Comparison of ENCODE assay signal across 1 cellular context in the genomic region with DNA sequence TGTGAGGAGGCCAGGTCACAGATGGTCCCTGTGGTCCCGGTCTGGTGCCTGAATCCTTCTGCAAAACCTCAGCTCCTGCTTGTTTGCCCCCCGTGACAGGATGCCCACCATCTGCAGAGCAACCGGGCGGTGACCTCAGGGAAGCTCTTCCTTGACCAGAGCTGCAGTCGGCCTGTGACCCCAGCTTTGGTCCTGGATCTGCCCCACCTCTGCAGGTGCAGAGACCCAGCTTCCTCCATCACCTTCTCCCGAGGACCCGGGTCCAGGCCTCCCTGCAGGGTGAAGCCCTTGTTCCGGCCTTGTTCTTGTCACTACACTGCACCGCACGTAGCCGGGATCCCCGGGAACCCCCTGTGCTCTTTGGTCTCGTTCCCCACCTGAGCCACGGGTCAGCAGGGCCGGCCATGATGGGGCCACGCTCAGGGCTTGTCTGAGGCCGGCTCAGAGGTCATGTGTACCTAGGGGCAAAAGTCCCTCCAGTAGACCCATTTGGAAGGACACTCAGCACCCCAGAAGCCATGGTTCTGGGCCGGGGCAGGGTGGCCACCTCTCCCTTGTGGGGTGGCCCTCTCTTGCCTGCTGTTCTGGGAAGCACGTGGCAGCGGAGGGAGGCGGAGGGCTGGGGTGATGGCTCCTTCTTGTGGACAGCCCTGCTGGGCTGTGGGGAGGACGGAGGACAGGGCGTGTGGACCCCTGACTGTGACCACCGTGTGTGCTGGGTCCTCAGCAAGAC.
A peak's percentile ranks its signal among the peaks of the same experiment; 100 is the strongest.
TF ChIP-seq lines count a peak whose summit lies in the region.

No MANE protein-coding gene starts in this region.

TF ChIP-seq in HepG2, 621 proteins besides CTCF, POLR2A, EP300 and RAD21 (continued from another document and continues in another):
- TF ChIP-seq, protein P1, sequence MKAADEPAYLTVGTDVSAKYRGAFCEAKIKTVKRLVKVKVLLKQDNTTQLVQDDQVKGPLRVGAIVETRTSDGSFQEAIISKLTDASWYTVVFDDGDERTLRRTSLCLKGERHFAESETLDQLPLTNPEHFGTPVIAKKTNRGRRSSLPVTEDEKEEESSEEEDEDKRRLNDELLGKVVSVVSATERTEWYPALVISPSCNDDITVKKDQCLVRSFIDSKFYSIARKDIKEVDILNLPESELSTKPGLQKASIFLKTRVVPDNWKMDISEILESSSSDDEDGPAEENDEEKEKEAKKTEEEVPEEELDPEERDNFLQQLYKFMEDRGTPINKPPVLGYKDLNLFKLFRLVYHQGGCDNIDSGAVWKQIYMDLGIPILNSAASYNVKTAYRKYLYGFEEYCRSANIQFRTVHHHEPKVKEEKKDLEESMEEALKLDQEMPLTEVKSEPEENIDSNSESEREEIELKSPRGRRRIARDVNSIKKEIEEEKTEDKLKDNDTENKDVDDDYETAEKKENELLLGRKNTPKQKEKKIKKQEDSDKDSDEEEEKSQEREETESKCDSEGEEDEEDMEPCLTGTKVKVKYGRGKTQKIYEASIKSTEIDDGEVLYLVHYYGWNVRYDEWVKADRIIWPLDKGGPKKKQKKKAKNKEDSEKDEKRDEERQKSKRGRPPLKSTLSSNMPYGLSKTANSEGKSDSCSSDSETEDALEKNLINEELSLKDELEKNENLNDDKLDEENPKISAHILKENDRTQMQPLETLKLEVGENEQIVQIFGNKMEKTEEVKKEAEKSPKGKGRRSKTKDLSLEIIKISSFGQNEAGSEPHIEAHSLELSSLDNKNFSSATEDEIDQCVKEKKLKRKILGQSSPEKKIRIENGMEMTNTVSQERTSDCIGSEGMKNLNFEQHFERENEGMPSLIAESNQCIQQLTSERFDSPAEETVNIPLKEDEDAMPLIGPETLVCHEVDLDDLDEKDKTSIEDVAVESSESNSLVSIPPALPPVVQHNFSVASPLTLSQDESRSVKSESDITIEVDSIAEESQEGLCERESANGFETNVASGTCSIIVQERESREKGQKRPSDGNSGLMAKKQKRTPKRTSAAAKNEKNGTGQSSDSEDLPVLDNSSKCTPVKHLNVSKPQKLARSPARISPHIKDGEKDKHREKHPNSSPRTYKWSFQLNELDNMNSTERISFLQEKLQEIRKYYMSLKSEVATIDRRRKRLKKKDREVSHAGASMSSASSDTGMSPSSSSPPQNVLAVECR (CRISPR knock-in tag; IDR thresholded peaks at IDR 0.05; ENCODE audit: borderline replicate concordance): peak; percentile 53; the same call in 1 of the 2 replicates
- TF ChIP-seq SMARCC2 (IDR thresholded peaks at IDR 0.05): no peak
- no peak for TF ChIP-seq ZNF136 (CRISPR knock-in tag; IDR thresholded peaks at IDR 0.05; ENCODE audit: low read depth)
- TF ChIP-seq ZNF431 (CRISPR knock-in tag; IDR thresholded peaks at IDR 0.05; ENCODE audit: borderline replicate concordance, low read depth): no peak
- TF ChIP-seq, protein P2, sequence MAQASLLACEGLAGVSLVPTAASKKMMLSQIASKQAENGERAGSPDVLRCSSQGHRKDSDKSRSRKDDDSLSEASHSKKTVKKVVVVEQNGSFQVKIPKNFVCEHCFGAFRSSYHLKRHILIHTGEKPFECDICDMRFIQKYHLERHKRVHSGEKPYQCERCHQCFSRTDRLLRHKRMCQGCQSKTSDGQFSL (CRISPR knock-in tag; IDR thresholded peaks at IDR 0.05): no peak
- no peak for TF ChIP-seq RFXAP (CRISPR knock-in tag; IDR thresholded peaks at IDR 0.05; ENCODE audit: borderline replicate concordance)
- TF ChIP-seq ZNF510 (CRISPR knock-in tag; IDR thresholded peaks at IDR 0.05; ENCODE audit: low read depth): no peak
- no peak for TF ChIP-seq ZNF792 (CRISPR knock-in tag; IDR thresholded peaks at IDR 0.05)
- peak; percentile 35; the same call in 1 of the 2 replicates for TF ChIP-seq ZNF788 (CRISPR knock-in tag; IDR thresholded peaks at IDR 0.05; ENCODE audit: borderline replicate concordance)
- TF ChIP-seq NR1H2 (CRISPR knock-in tag; IDR thresholded peaks at IDR 0.05; ENCODE audit: borderline replicate concordance, low read depth): no peak
- no peak for TF ChIP-seq IKZF4 (CRISPR knock-in tag; IDR thresholded peaks at IDR 0.05; ENCODE audit: borderline replicate concordance, low read depth, not compliant biosample characterization)
- TF ChIP-seq, protein P3, sequence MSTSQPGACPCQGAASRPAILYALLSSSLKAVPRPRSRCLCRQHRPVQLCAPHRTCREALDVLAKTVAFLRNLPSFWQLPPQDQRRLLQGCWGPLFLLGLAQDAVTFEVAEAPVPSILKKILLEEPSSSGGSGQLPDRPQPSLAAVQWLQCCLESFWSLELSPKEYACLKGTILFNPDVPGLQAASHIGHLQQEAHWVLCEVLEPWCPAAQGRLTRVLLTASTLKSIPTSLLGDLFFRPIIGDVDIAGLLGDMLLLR (CRISPR knock-in tag; IDR thresholded peaks at IDR 0.05): peak; percentile 57; the same call in 1 of the 2 replicates
- peak; percentile 50 for TF ChIP-seq ZFY (CRISPR knock-in tag; IDR thresholded peaks at IDR 0.05)
- 0 out of 2 replicates have a peak, but pooled peaks have one; percentile 44 for TF ChIP-seq ZNF274 (CRISPR knock-in tag; IDR thresholded peaks at IDR 0.05)
- TF ChIP-seq, protein P4, sequence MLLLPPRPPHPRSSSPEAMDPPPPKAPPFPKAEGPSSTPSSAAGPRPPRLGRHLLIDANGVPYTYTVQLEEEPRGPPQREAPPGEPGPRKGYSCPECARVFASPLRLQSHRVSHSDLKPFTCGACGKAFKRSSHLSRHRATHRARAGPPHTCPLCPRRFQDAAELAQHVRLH (CRISPR knock-in tag; IDR thresholded peaks at IDR 0.05; ENCODE audit: borderline replicate concordance, low read depth): no peak
- TF ChIP-seq ZSCAN30 (CRISPR knock-in tag; IDR thresholded peaks at IDR 0.05): no peak
- no peak for TF ChIP-seq SP140L (CRISPR knock-in tag; IDR thresholded peaks at IDR 0.05; ENCODE audit: borderline replicate concordance)
- no peak for TF ChIP-seq NAIF1 (CRISPR knock-in tag; IDR thresholded peaks at IDR 0.05; ENCODE audit: borderline replicate concordance)
- TF ChIP-seq, protein P5, sequence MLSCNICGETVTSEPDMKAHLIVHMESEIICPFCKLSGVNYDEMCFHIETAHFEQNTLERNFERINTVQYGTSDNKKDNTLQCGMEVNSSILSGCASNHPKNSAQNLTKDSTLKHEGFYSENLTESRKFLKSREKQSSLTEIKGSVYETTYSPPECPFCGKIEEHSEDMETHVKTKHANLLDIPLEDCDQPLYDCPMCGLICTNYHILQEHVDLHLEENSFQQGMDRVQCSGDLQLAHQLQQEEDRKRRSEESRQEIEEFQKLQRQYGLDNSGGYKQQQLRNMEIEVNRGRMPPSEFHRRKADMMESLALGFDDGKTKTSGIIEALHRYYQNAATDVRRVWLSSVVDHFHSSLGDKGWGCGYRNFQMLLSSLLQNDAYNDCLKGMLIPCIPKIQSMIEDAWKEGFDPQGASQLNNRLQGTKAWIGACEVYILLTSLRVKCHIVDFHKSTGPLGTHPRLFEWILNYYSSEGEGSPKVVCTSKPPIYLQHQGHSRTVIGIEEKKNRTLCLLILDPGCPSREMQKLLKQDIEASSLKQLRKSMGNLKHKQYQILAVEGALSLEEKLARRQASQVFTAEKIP (CRISPR knock-in tag; IDR thresholded peaks at IDR 0.05; ENCODE audit: borderline replicate concordance): no peak
- peak; percentile 23; the same call in 1 of the 2 replicates for TF ChIP-seq MEF2D (CRISPR knock-in tag; IDR thresholded peaks at IDR 0.05)
- TF ChIP-seq PHF8 (CRISPR knock-in tag; IDR thresholded peaks at IDR 0.05): no peak
- no peak for TF ChIP-seq GTF3A (CRISPR knock-in tag; conservative IDR thresholded peaks at IDR 0.05)
- TF ChIP-seq NCOR1 (IDR thresholded peaks at IDR 0.05; ENCODE audit: borderline replicate concordance, low read length): no peak
- TF ChIP-seq, protein P6, sequence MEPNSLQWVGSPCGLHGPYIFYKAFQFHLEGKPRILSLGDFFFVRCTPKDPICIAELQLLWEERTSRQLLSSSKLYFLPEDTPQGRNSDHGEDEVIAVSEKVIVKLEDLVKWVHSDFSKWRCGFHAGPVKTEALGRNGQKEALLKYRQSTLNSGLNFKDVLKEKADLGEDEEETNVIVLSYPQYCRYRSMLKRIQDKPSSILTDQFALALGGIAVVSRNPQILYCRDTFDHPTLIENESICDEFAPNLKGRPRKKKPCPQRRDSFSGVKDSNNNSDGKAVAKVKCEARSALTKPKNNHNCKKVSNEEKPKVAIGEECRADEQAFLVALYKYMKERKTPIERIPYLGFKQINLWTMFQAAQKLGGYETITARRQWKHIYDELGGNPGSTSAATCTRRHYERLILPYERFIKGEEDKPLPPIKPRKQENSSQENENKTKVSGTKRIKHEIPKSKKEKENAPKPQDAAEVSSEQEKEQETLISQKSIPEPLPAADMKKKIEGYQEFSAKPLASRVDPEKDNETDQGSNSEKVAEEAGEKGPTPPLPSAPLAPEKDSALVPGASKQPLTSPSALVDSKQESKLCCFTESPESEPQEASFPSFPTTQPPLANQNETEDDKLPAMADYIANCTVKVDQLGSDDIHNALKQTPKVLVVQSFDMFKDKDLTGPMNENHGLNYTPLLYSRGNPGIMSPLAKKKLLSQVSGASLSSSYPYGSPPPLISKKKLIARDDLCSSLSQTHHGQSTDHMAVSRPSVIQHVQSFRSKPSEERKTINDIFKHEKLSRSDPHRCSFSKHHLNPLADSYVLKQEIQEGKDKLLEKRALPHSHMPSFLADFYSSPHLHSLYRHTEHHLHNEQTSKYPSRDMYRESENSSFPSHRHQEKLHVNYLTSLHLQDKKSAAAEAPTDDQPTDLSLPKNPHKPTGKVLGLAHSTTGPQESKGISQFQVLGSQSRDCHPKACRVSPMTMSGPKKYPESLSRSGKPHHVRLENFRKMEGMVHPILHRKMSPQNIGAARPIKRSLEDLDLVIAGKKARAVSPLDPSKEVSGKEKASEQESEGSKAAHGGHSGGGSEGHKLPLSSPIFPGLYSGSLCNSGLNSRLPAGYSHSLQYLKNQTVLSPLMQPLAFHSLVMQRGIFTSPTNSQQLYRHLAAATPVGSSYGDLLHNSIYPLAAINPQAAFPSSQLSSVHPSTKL (CRISPR knock-in tag; IDR thresholded peaks at IDR 0.05): peak; percentile 33; the same call in 1 of the 2 replicates
- TF ChIP-seq, protein P7, sequence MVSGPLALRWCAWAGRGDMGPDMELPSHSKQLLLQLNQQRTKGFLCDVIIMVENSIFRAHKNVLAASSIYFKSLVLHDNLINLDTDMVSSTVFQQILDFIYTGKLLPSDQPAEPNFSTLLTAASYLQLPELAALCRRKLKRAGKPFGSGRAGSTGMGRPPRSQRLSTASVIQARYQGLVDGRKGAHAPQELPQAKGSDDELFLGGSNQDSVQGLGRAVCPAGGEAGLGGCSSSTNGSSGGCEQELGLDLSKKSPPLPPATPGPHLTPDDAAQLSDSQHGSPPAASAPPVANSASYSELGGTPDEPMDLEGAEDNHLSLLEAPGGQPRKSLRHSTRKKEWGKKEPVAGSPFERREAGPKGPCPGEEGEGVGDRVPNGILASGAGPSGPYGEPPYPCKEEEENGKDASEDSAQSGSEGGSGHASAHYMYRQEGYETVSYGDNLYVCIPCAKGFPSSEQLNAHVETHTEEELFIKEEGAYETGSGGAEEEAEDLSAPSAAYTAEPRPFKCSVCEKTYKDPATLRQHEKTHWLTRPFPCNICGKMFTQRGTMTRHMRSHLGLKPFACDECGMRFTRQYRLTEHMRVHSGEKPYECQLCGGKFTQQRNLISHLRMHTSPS (CRISPR knock-in tag; IDR thresholded peaks at IDR 0.05; ENCODE audit: low read depth): no peak
- peak; percentile 34 for TF ChIP-seq ZEB1 (IDR thresholded peaks at IDR 0.05; ENCODE audit: insufficient replicate concordance, low read depth)
- TF ChIP-seq SMYD3 (CRISPR knock-in tag; IDR thresholded peaks at IDR 0.05): no peak
- no peak for TF ChIP-seq IKZF1 (IDR thresholded peaks at IDR 0.05)
- TF ChIP-seq GATA4 (IDR thresholded peaks at IDR 0.05; ENCODE audit: borderline replicate concordance, low read depth): no peak
- TF ChIP-seq, protein P8, sequence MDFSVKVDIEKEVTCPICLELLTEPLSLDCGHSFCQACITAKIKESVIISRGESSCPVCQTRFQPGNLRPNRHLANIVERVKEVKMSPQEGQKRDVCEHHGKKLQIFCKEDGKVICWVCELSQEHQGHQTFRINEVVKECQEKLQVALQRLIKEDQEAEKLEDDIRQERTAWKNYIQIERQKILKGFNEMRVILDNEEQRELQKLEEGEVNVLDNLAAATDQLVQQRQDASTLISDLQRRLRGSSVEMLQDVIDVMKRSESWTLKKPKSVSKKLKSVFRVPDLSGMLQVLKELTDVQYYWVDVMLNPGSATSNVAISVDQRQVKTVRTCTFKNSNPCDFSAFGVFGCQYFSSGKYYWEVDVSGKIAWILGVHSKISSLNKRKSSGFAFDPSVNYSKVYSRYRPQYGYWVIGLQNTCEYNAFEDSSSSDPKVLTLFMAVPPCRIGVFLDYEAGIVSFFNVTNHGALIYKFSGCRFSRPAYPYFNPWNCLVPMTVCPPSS (IDR thresholded peaks at IDR 0.05): no peak
- no peak for TF ChIP-seq CAMTA2 (CRISPR knock-in tag; IDR thresholded peaks at IDR 0.05; ENCODE audit: borderline replicate concordance)
- TF ChIP-seq, protein P9, sequence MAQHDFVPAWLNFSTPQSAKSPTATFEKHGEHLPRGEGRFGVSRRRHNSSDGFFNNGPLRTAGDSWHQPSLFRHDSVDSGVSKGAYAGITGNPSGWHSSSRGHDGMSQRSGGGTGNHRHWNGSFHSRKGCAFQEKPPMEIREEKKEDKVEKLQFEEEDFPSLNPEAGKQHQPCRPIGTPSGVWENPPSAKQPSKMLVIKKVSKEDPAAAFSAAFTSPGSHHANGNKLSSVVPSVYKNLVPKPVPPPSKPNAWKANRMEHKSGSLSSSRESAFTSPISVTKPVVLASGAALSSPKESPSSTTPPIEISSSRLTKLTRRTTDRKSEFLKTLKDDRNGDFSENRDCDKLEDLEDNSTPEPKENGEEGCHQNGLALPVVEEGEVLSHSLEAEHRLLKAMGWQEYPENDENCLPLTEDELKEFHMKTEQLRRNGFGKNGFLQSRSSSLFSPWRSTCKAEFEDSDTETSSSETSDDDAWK (CRISPR knock-in tag; IDR thresholded peaks at IDR 0.05): no peak
- TF ChIP-seq CC2D1A (CRISPR knock-in tag; IDR thresholded peaks at IDR 0.05): no peak
- TF ChIP-seq, protein P10, sequence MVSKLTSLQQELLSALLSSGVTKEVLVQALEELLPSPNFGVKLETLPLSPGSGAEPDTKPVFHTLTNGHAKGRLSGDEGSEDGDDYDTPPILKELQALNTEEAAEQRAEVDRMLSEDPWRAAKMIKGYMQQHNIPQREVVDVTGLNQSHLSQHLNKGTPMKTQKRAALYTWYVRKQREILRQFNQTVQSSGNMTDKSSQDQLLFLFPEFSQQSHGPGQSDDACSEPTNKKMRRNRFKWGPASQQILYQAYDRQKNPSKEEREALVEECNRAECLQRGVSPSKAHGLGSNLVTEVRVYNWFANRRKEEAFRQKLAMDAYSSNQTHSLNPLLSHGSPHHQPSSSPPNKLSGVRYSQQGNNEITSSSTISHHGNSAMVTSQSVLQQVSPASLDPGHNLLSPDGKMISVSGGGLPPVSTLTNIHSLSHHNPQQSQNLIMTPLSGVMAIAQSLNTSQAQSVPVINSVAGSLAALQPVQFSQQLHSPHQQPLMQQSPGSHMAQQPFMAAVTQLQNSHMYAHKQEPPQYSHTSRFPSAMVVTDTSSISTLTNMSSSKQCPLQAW (CRISPR knock-in tag; IDR thresholded peaks at IDR 0.05): 0 out of 2 replicates have a peak, but pooled peaks have one; percentile 72
- no peak for TF ChIP-seq ZNF207 (IDR thresholded peaks at IDR 0.05; ENCODE audit: borderline replicate concordance)
- peak; percentile 75 for TF ChIP-seq ZFX (CRISPR knock-in tag; IDR thresholded peaks at IDR 0.05; ENCODE audit: low read depth)
- no peak for TF ChIP-seq SNAI1 (CRISPR knock-in tag; IDR thresholded peaks at IDR 0.05; ENCODE audit: borderline replicate concordance)
- no peak for TF ChIP-seq ZNF737 (CRISPR knock-in tag; IDR thresholded peaks at IDR 0.05; ENCODE audit: borderline replicate concordance)
- no peak for TF ChIP-seq SRSF9 (IDR thresholded peaks at IDR 0.05; ENCODE audit: borderline replicate concordance, insufficient read depth, low read depth, low read length, poor library complexity, severe bottlenecking)
- no peak for TF ChIP-seq ZNF678 (CRISPR knock-in tag; IDR thresholded peaks at IDR 0.05)
